In the genomic region with DNA sequence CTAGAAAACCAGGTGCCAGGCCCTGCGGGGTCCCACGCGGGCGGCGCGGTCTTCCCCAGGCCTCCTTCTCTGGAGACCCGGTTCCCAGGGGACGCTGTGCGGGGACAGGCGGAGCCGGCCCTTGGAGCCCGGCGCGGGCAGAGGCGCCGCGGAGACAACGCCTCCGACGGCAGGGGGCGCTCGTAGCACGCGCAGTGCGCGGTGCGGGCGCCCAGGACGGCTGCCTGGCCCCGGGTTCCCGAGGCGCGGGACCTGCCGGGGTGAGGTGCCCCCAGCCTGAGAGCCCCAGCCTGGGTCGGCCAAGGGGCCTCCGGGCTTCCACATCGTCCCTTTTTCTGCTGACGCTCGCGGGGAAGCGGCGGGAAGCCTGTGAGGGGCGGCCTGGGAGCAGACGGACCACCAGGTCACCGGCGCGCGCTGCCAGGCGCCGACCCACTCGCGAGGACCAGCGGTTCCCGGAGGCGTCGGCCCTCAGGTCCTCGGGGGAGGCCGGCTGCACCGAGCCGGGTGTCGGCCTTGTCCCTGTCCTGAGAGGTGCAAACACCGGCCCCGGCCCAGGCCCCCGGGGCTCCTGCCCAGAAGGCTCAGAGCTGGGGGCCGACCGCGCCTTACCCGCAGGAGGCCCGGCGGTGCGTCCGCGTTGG, we compare ENCODE assay signal across 1 cellular context.
TF ChIP-seq lines count a peak whose summit lies in the region.

No MANE protein-coding gene starts in this region.

TF ChIP-seq in HepG2, 621 proteins besides CTCF, POLR2A, EP300 and RAD21 (continued from another document):
- TF ChIP-seq, protein P1, sequence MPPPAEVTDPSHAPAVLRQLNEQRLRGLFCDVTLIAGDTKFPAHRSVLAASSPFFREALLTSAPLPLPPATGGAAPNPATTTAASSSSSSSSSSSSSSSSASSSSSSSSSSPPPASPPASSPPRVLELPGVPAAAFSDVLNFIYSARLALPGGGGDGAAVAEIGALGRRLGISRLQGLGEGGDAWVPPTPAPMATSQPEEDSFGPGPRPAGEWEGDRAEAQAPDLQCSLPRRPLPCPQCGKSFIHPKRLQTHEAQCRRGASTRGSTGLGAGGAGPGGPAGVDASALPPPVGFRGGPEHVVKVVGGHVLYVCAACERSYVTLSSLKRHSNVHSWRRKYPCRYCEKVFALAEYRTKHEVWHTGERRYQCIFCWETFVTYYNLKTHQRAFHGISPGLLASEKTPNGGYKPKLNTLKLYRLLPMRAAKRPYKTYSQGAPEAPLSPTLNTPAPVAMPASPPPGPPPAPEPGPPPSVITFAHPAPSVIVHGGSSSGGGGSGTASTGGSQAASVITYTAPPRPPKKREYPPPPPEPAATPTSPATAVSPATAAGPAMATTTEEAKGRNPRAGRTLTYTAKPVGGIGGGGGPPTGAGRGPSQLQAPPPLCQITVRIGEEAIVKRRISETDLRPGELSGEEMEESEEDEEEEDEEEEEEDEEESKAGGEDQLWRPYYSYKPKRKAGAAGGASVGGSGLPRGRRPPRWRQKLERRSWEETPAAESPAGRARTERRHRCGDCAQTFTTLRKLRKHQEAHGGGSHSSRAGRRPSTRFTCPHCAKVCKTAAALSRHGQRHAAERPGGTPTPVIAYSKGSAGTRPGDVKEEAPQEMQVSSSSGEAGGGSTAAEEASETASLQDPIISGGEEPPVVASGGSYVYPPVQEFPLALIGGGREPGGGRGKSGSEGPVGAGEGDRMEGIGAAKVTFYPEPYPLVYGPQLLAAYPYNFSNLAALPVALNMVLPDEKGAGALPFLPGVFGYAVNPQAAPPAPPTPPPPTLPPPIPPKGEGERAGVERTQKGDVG (CRISPR knock-in tag; IDR thresholded peaks at IDR 0.05; ENCODE audit: borderline replicate concordance): no peak
- TF ChIP-seq SSRP1 (CRISPR knock-in tag; IDR thresholded peaks at IDR 0.05): no peak
- no peak for TF ChIP-seq DZIP1 (CRISPR knock-in tag; IDR thresholded peaks at IDR 0.05)
- peak; percentile 64 for TF ChIP-seq ZSCAN31 (CRISPR knock-in tag; IDR thresholded peaks at IDR 0.05; ENCODE audit: low read depth)
- no peak for TF ChIP-seq JARID2 (CRISPR knock-in tag; IDR thresholded peaks at IDR 0.05; ENCODE audit: insufficient replicate concordance)
- TF ChIP-seq, protein P2, sequence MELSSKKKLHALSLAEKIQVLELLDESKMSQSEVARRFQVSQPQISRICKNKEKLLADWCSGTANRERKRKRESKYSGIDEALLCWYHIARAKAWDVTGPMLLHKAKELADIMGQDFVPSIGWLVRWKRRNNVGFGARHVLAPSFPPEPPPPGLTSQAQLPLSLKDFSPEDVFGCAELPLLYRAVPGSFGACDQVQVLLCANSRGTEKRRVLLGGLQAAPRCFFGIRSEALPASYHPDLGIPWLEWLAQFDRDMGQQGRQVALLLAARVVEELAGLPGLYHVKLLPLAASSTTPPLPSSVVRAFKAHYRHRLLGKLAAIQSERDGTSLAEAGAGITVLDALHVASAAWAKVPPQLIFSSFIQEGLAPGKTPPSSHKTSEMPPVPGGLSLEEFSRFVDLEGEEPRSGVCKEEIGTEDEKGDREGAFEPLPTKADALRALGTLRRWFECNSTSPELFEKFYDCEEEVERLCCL (CRISPR knock-in tag; IDR thresholded peaks at IDR 0.05; ENCODE audit: borderline replicate concordance): no peak
- no peak for TF ChIP-seq ZFP36 (IDR thresholded peaks at IDR 0.05; ENCODE audit: borderline replicate concordance, low read depth, low read length, partially characterized antibody)
- TF ChIP-seq ZBTB3 (CRISPR knock-in tag; IDR thresholded peaks at IDR 0.05; ENCODE audit: borderline replicate concordance, low read depth): no peak
- peak; percentile 57 for TF ChIP-seq KDM2A (CRISPR knock-in tag; IDR thresholded peaks at IDR 0.05; ENCODE audit: borderline replicate concordance, low read depth)
- TF ChIP-seq MED1 (CRISPR knock-in tag; IDR thresholded peaks at IDR 0.05): peak; percentile 7; the same call in 1 of the 2 replicates
- TF ChIP-seq CAMTA2 (CRISPR knock-in tag; IDR thresholded peaks at IDR 0.05; ENCODE audit: borderline replicate concordance): no peak; the same call in 1 of the 2 replicates
- no peak for TF ChIP-seq NCOR1 (IDR thresholded peaks at IDR 0.05; ENCODE audit: borderline replicate concordance, low read length)
